ENCODE assay signal across 1 cellular context in the genomic region with DNA sequence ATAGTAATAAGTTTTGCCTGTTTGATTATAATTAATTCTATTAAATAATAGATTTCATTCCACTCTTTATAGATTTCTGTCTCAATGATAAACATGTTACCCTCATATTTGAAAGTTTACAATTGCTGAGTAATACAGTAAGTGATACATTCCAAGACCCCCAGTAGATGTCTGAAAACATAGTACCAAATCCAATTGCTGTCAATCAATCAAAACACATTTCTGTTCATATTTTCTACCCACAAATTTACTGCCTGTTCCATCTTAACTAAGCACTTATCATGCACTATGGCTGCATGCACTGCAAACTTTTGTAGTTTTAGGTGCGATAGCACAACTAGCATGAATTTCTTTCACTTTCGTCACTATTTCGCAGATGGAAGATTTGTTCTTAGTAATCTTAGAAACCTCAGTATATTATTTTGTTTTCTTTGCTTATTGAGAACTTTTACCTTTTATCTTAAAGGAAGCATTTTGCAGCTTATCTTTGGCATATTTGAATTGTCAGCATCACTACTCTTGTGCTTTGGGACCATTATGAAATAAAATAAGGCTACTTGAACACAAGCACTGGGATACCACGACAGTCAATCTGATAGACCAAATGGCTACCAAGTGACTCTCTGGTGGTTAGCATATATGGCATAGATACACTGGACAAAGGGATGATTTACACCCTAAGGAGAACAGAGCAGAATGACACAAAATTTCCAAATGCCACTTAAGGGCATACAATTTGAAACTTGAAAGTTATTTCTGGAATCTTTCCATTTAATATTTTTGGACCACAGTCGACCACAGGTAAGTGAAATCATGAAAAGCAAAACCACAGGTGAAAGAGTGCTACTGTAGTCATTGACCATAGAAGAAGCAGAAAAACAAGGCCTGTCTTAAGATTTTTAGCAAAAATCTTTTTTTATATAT.
TF ChIP-seq lines count a peak whose summit lies in the region.

No MANE protein-coding gene starts in this region.

TF ChIP-seq in IMR-90, 13 proteins besides CTCF, POLR2A, EP300 and RAD21 (continued from another document):
- TF ChIP-seq MAZ (IDR thresholded peaks at IDR 0.05; ENCODE audit: borderline replicate concordance, low read depth, low read length) (no peak), NFE2L2 (IDR thresholded peaks at IDR 0.05; ENCODE audit: low read depth, low read length) (no peak), CHD1 (IDR thresholded peaks at IDR 0.05; ENCODE audit: low read depth, low read length) (no peak), BHLHE40 (IDR thresholded peaks at IDR 0.05; ENCODE audit: low read depth, low read length) (no peak)
TF ChIP-seq in IMR-90: peak in this region for 0.
